ENCODE assay signal across 1 cellular context in genomic region chr14:60643443-60644402, GRCh38.
TF ChIP-seq lines count a peak whose summit lies in the region.

No MANE protein-coding gene starts in this region.

TF ChIP-seq in WTC11, 78 proteins besides CTCF, POLR2A, EP300 and RAD21 (continued from another document):
- no peak for TF ChIP-seq SMAD4 (CRISPR knock-in tag; IDR thresholded peaks at IDR 0.05)
